Comparison of ENCODE assay signal across 1 cellular context in the genomic region with DNA sequence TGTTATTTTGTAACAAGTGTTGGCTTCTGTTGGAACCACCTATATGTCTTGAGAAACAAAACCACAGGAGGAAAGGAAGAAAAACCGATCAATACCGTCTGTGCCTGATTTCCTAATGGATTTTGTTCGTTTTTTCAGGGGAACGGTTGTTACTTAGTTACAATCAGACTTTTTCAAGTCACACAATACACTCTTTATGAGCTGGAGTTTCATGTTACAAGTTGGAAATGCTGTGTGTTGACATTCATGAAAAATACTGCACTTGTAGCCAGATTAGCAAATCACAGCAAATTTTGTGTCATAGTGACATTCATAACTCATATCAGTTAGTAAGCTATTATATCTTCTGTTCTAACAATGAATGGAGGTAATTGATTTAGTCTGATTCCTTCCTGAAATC.
A peak's percentile ranks its signal among the peaks of the same experiment; 100 is the strongest.
TF ChIP-seq lines count a peak whose summit lies in the region.

No MANE protein-coding gene starts in this region.

TF ChIP-seq in HEK293, 187 proteins besides CTCF, POLR2A, EP300 and RAD21 (continued from another document):
- TF ChIP-seq PRDM10 (tag by site-specific recombination; IDR thresholded peaks at IDR 0.05), result 0 out of 2 replicates have a peak, but pooled peaks have one; percentile 24
